Comparison of ENCODE assay signal across 20 cellular contexts in the genomic region with DNA sequence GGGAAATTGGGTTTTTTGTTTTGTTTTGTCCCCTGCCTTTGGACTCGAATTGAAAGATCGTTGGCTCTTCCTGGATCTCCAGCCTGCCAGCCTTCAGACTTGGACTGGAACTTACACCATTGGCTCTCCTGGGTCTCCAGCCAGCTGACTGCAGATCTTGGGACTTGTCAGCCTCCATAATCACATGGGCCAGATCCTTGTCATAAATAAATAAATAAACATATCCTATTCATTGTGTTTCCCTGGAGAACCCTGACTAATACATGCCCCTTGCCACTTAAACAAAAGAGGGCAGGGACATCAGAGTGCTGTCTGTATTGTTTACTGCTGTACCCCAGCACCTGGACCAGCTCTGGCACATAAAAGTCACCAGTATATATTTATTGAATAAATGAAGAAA.
DNase-seq lines count a peak whose midpoint lies in the region; ATAC-seq and TF ChIP-seq lines count a peak whose summit lies in the region.
"Had no signal": no experiment of that assay in that cellular context is flagged by ENCODE, and none has a peak within 500 bp of the region (broad histone marks: within the 10 kb centered on the region; RNA-seq: fewer than 3 reads in every experiment).

No MANE protein-coding gene starts in this region.

- peaks cover 57% of the 10 kb centered on the region for H3K36me3 Mint-ChIP-seq in HFFc6 (ENCODE audit: low read depth)
- peaks cover 36% of the 10 kb centered on the region for H3K36me3 Mint-ChIP-seq in brain
- H3K36me3 Mint-ChIP-seq in neural crest cell (ENCODE audit: low read depth), result peaks cover 5% of the 10 kb centered on the region
- H3K36me3 Mint-ChIP-seq: CD8-positive, alpha-beta memory T cell had no signal

- DNase-seq in HFFc6 (no peak), neural crest cell (ENCODE audit: low read depth, low spot score) (no peak), NOMO-1 treated with dmso at 0.1 percent for 144 hours (lab: John Stamatoyannopoulos, UW; ENCODE audit: unreplicated experiment) (no peak), D341Med (ENCODE audit: low spot score) (no peak)
- no peak for DNase-seq in stimulated activated CD4-positive, alpha-beta T cell treated with anti-CD3 and anti-CD28 coated beads, Interleukin-4, amount 100 ng/mL, for 1 hour
- DNase-seq: CD8-positive, alpha-beta memory T cell; DMS79 treated with DMSO at 0.1 percent for 48 hours; H9; NCI-H1048; NCI-H1436 treated with DMSO at 0.1 percent for 48 hours; NCI-H2081; NCI-H510A; NCI-H82; SJCRH30 had no signal

- H3K4me1 Mint-ChIP-seq in HFFc6 (ENCODE audit: low read depth) (peaks cover 56% of the 10 kb centered on the region), brain (peaks cover 66% of the 10 kb centered on the region), neural crest cell (peaks cover 48% of the 10 kb centered on the region)
- H3K4me1 Mint-ChIP-seq: CD8-positive, alpha-beta memory T cell had no signal

- H3K9me3 ChIP-seq in skeletal muscle tissue (ENCODE audit: control insufficient read depth in 3 of 3, low read length in 3 of 3), result no peaks in the 10 kb centered on the region
- H3K9me3 ChIP-seq: SJCRH30 had no signal

- no peaks in the 10 kb centered on the region for H3K27me3 ChIP-seq in skeletal muscle tissue (ENCODE audit: control insufficient read depth in 3 of 3, insufficient read depth in 3 of 3, low read length in 3 of 3)
- H3K27me3 ChIP-seq: BLaER1 treated with 17β-estradiol and CSF1 and Interleukin-3, amounts not matched to agents 10 nM and 100 nM; SJCRH30 had no signal

- peak overlapping the region; percentile 1 for H3K27ac ChIP-seq in skeletal muscle tissue (ENCODE audit: low read depth, low read length)
- H3K27ac ChIP-seq: HL-60, KMS-11, SJCRH30 had no signal

- H3K4me3 Mint-ChIP-seq in HFFc6 (no peak overlapping the region), brain (no peak overlapping the region), neural crest cell (no peak overlapping the region)
- H3K4me3 Mint-ChIP-seq: CD8-positive, alpha-beta memory T cell; H9 had no signal

- H3K9ac ChIP-seq in skeletal muscle tissue (ENCODE audit: low read depth in 1 of 3, low read length in 3 of 3), result no peak overlapping the region
- H3K9ac ChIP-seq: BLaER1 treated with 17β-estradiol and CSF1 and Interleukin-3, amounts not matched to agents 10 nM and 100 nM; KMS-11 had no signal

- H3K9me3 Mint-ChIP-seq in HFFc6 (no peaks in the 10 kb centered on the region), brain (peaks cover 0 to 6% (median 0%) of the 10 kb centered on the region in 5 experiments), neural crest cell (no peaks in the 10 kb centered on the region)
- H3K9me3 Mint-ChIP-seq: CD8-positive, alpha-beta memory T cell; H9 had no signal

- H3K4me3 ChIP-seq in skeletal muscle tissue (ENCODE audit: low read length in 3 of 3), result no peak overlapping the region
- H3K4me3 ChIP-seq: BLaER1 treated with 17β-estradiol and CSF1 and Interleukin-3, amounts not matched to agents 10 nM and 100 nM; SJCRH30 had no signal

- H3K27me3 Mint-ChIP-seq in HFFc6 (ENCODE audit: insufficient read depth) (no peaks in the 10 kb centered on the region; the same call in 1 of the 2 replicates), brain (no peaks in the 10 kb centered on the region), neural crest cell (ENCODE audit: low read depth) (no peaks in the 10 kb centered on the region)

- ATAC-seq in GM21737 (IDR thresholded peaks at IDR 0.05; ENCODE audit: unreplicated experiment), result no peak

- H3K4me1 ChIP-seq in skeletal muscle tissue (ENCODE audit: control insufficient read depth in 3 of 3, insufficient read depth in 3 of 3, low read length in 3 of 3), result peaks cover 29 to 45% (median 42%) of the 10 kb centered on the region in 3 donors

- H3K27ac Mint-ChIP-seq in HFFc6 (peak overlapping the region; percentile 93; the same call in 1 of the 2 replicates), brain (peak overlapping the region in 3 of 5 experiments; percentile 21 to 66 (median 33)), neural crest cell (ENCODE audit: unreplicated experiment) (peak overlapping the region; percentile 79)
- H3K27ac Mint-ChIP-seq: CD8-positive, alpha-beta memory T cell had no signal

- TF ChIP-seq CTCF in HFFc6 (IDR thresholded peaks at IDR 0.05) (no peak), brain (conservative IDR thresholded peaks at IDR 0.05) (no peak), neural crest cell (conservative IDR thresholded peaks at IDR 0.05) (no peak)

- peaks cover 0 to 11% (median 2%) of the 10 kb centered on the region in 3 donors for H3K36me3 ChIP-seq in skeletal muscle tissue (ENCODE audit: control insufficient read depth in 3 of 3, insufficient read depth in 3 of 3, low read length in 3 of 3)

Comparison
In these comparisons a context has a peak if more than half of its experiments do, and no peak if none do; other contexts are left out.
1. H3K27ac Mint-ChIP-seq: peak in every context shown above with its lines; median percentile 93 in HFFc6; 79 in neural crest cell; 33 in brain.